ENCODE assay signal across 8 cellular contexts in genomic region chr19:16025108-16026101, GRCh38. TPM values are rescaled to one million over a fixed set of nuclear protein-coding genes. Genes with fewer than 3 reads are reported as not detected.
A peak's percentile ranks its signal among the peaks of the same experiment; 100 is the strongest.
DNase-seq lines count a peak whose midpoint lies in the region; ATAC-seq, FAIRE-seq and TF ChIP-seq lines count a peak whose summit lies in the region.

No MANE protein-coding gene starts in this region.

- H3K4me1 ChIP-seq in Caco-2 (no peaks in the 10 kb centered on the region), kidney (ENCODE audit: control insufficient read depth in 1 of 2, insufficient read depth in 1 of 2, low read depth in 1 of 2, low read length in 2 of 2) (no peaks in the 10 kb centered on the region)

- no peaks in the 10 kb centered on the region for H3K27me3 Mint-ChIP-seq in Caco-2 (ENCODE audit: insufficient read depth, unreplicated experiment)
- no peaks in the 10 kb centered on the region for H3K27me3 Mint-ChIP-seq in activated T-helper 17 cell treated with anti-CD3 and anti-CD28 coated beads, Interleukin-2, amount 50 U/mL, for 72 hours

- H3K4me3 Mint-ChIP-seq in Caco-2 (ENCODE audit: unreplicated experiment): no peak overlapping the region
- H3K4me3 Mint-ChIP-seq in activated T-helper 17 cell treated with anti-CD3 and anti-CD28 coated beads, Interleukin-2, amount 50 U/mL, for 72 hours: no peak overlapping the region

- no peaks in the 10 kb centered on the region for H3K9me3 ChIP-seq in Caco-2
- no peaks in the 10 kb centered on the region for H3K9me3 ChIP-seq in kidney (ENCODE audit: control insufficient read depth in 1 of 2, low read length in 2 of 2)

- H3K4me3 ChIP-seq in Caco-2 (ENCODE audit: low read depth, low read length) (no peak overlapping the region), kidney (ENCODE audit: low read length in 2 of 2) (no peak overlapping the region)

- TF ChIP-seq CTCF in Caco-2 (IDR thresholded peaks at IDR 0.05; ENCODE audit: insufficient read depth in 1 of 2, low read depth in 1 of 2, low read length in 1 of 2, severe bottlenecking in 1 of 2, unreplicated experiment in 1 of 2) (peak; percentile 67 to 76), kidney (IDR thresholded peaks at IDR 0.05; ENCODE audit: borderline replicate concordance, extremely low read depth, insufficient read depth) (peak; percentile 15)

- H3K9me3 Mint-ChIP-seq in Caco-2 (ENCODE audit: unreplicated experiment): no peaks in the 10 kb centered on the region
- no peaks in the 10 kb centered on the region for H3K9me3 Mint-ChIP-seq in activated T-helper 17 cell treated with anti-CD3 and anti-CD28 coated beads, Interleukin-2, amount 50 U/mL, for 72 hours

- H3K27ac ChIP-seq in kidney (ENCODE audit: low read depth in 2 of 2, low read length in 2 of 2): no peak overlapping the region

- H3K9ac ChIP-seq in kidney (ENCODE audit: low read length in 2 of 2): no peak overlapping the region

- CTCF ChIA-PET in Caco-2 (lab: Charles Lee): interaction anchor here (0.6 to 1.9 kb wide), 6 partner anchors 11 to 216 kb away, joined by 3 to 19 read pairs (median 4); partner anchors contain the start of gene FAM32A

- BruUV-seq in Caco-2 (replicated peaks; lab: Mats Ljungman, UMichigan): no TSS peak

- no peaks in the 10 kb centered on the region for H3K27me3 ChIP-seq in Caco-2 (replicated peaks; ENCODE audit: control insufficient read depth, insufficient read depth, low read length)

- ATAC-seq in activated T-helper 17 cell treated with anti-CD3 and anti-CD28 coated beads, Interleukin-2, amount 50 U/mL, for 72 hours (replicated peaks): peak; percentile 20
- ATAC-seq in HG03521 (IDR thresholded peaks at IDR 0.05; ENCODE audit: unreplicated experiment): no peak

- no peaks in the 10 kb centered on the region for H3K36me3 Mint-ChIP-seq in Caco-2 (ENCODE audit: insufficient read depth, unreplicated experiment)
- no peaks in the 10 kb centered on the region for H3K36me3 Mint-ChIP-seq in activated T-helper 17 cell treated with anti-CD3 and anti-CD28 coated beads, Interleukin-2, amount 50 U/mL, for 72 hours (ENCODE audit: low read depth)

- FAIRE-seq in kidney (lab: Jason Lieb, UNC): no peak

- no peak overlapping the region for H3K27ac Mint-ChIP-seq in Caco-2 (ENCODE audit: unreplicated experiment)
- H3K27ac Mint-ChIP-seq in activated T-helper 17 cell treated with anti-CD3 and anti-CD28 coated beads, Interleukin-2, amount 50 U/mL, for 72 hours: no peak overlapping the region

- no peaks in the 10 kb centered on the region for H3K4me1 Mint-ChIP-seq in Caco-2 (ENCODE audit: low read depth, unreplicated experiment)
- no peaks in the 10 kb centered on the region for H3K4me1 Mint-ChIP-seq in activated T-helper 17 cell treated with anti-CD3 and anti-CD28 coated beads, Interleukin-2, amount 50 U/mL, for 72 hours

- intact Hi-C loops in Caco-2 (cut with micrococcal nuclease; ENCODE audit: unreplicated experiment) (loop anchor here (2.0 to 10.0 kb wide), 2 partner anchors 159 to 401 kb away; partner anchors contain the start of gene FAM32A), kidney (cut with DNase I) (no loop called here)

- POLR2A ChIA-PET in Caco-2 (lab: Charles Lee): interaction anchor here (0.5 to 1.0 kb wide), 2 partner anchors 94 to 160 kb away, joined by 6 read pairs; partner anchors contain the start of gene FAM32A

- H3K36me3 ChIP-seq in Caco-2 (ENCODE audit: control insufficient read depth, insufficient read depth, low read length): no peaks in the 10 kb centered on the region
- no peaks in the 10 kb centered on the region for H3K36me3 ChIP-seq in kidney (ENCODE audit: control insufficient read depth in 1 of 2, insufficient read depth in 2 of 2, low read length in 2 of 2)

- DNase-seq in Caco-2 (peak; percentile 68 to 70), HT1080 (ENCODE audit: low read depth) (peak; percentile 51), kidney (no peak), NCI-H2227 treated with DMSO at 0.1 percent for 48 hours (lab: John Stamatoyannopoulos, UW) (no peak), medulla oblongata (ENCODE audit: extremely low spot score) (no peak), mucosa of gallbladder (ENCODE audit: low spot score) (no peak)

RNA-seq across cellular contexts. Expression of gene TPM4, which starts 50.9 kb away (rescaled TPM):
- total RNA-seq in Caco-2 (2022) (368 and 392 TPM in 2 replicates), kidney (273 TPM), mucosa of gallbladder (349 TPM)
- total RNA-seq in HT1080 (2014; rRNA removed; shearing (Covaris generic)): 473 and 509 TPM in 2 replicates
- 642 and 802 TPM in 2 replicates for polyA plus RNA-seq in HT1080 (2015; cell fraction: cytosol; rRNA removed)
- 310 and 335 TPM in 2 replicates for polyA plus RNA-seq in HT1080 (2015; cell fraction: nucleus; rRNA removed)
- 100 to 1,000 TPM; 474 to 660 TPM for total RNA-seq in activated T-helper 17 cell treated with anti-CD3 and anti-CD28 coated beads, Interleukin-2, amount 50 U/mL, for 72 hours
- 132 TPM for polyA plus RNA-seq in kidney (ENCODE audit: insufficient read depth, low read depth, low replicate concordance)

Comparison
In these comparisons a context has a peak if more than half of its experiments do, and no peak if none do; other contexts are left out.
1. DNase-seq: peak in Caco-2 (2 of 2) and HT1080 (single experiment); none in kidney (single experiment), NCI-H2227 treated with DMSO at 0.1 percent for 48 hours (single experiment), medulla oblongata (single experiment) and mucosa of gallbladder (single experiment).